22 cellular contexts compared by ENCODE assay signal in the genomic region with DNA sequence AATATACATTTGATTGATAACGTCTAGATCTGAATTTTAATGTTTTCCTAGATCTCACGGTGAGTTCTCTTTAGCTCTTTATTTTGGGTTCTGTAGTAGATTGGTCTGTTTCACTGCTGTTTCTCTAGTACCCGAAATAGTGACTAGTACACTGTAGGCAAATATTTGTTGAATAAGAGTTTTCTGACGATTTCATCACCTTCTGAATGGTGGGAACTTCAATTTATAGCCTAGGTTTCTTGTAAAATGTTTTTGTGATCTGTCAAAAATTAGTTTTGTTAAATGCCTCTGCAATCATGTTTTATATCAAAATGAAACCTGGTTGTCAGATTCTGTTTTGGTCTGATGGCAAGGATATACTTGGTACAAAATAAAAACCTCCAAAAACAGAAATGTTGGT. TPM values are rescaled to one million over a fixed set of nuclear protein-coding genes. Genes with fewer than 3 reads are reported as not detected.
DNase-seq lines count a peak whose midpoint lies in the region; ATAC-seq and TF ChIP-seq lines count a peak whose summit lies in the region.
"Had no signal": no experiment of that assay in that cellular context is flagged by ENCODE, and none has a peak within 500 bp of the region (broad histone marks: within the 10 kb centered on the region; RNA-seq: fewer than 3 reads in every experiment).

No MANE protein-coding gene starts in this region.

- peaks cover 75% of the 10 kb centered on the region for H3K4me1 Mint-ChIP-seq in activated CD8-positive, alpha-beta T cell treated with anti-CD3 and anti-CD28 coated beads for 36 hours (ENCODE audit: low read depth)
- peaks cover 62% of the 10 kb centered on the region for H3K4me1 Mint-ChIP-seq in activated CD8-positive, alpha-beta T cell treated with anti-CD3 and anti-CD28 coated beads, Interleukin-2, amount 10 ng/mL, durations not matched to agents 7 days and 5 days (ENCODE audit: low read depth)
- H3K4me1 Mint-ChIP-seq in T-helper 17 cell: peaks cover 58% of the 10 kb centered on the region
- peaks cover 85% of the 10 kb centered on the region for H3K4me1 Mint-ChIP-seq in stimulated activated naive CD8-positive, alpha-beta T cell treated with anti-CD3 and anti-CD28 coated beads, Interleukin-15, amount 100 ng/mL, for 72 hours
- H3K4me1 Mint-ChIP-seq: H9 had no signal

- H2AFZ ChIP-seq in SK-N-SH (ENCODE audit: low read depth): no peak overlapping the region

- intact Hi-C loops in activated CD8-positive, alpha-beta T cell treated with anti-CD3 and anti-CD28 coated beads for 36 hours (cut with micrococcal nuclease): no loop called here
- intact Hi-C loops in breast epithelium (cut with DNase I; ENCODE audit: low total_unique reads): no loop called here

- TF ChIP-seq POLR2A in breast epithelium (IDR thresholded peaks at IDR 0.05): no peak

- H3K4me3 ChIP-seq in fibroblast of the aortic adventitia (ENCODE audit: low read depth, low read length) (no peak overlapping the region), breast epithelium (no peak overlapping the region), SK-N-SH (ENCODE audit: low read depth in 2 of 2, low read length in 1 of 2) (no peak overlapping the region)
- H3K4me3 ChIP-seq: BLaER1 treated with 17β-estradiol and CSF1 and Interleukin-3, amounts not matched to agents 10 nM and 100 nM; tibial artery had no signal

- H3K36me3 ChIP-seq in breast epithelium (no peaks in the 10 kb centered on the region), SK-N-SH (replicated peaks in 1 of 2; ENCODE audit: control insufficient read depth in 1 of 2, insufficient read depth in 2 of 2, low read length in 1 of 2) (peaks cover 54 to 92% of the 10 kb centered on the region in 2 experiments)

- H3K27me3 ChIP-seq in breast epithelium: no peaks in the 10 kb centered on the region
- H3K27me3 ChIP-seq in SK-N-SH (ENCODE audit: insufficient read depth): no peaks in the 10 kb centered on the region
- H3K27me3 ChIP-seq: BLaER1 treated with 17β-estradiol and CSF1 and Interleukin-3, amounts not matched to agents 10 nM and 100 nM; tibial artery had no signal

- no peak for ATAC-seq in activated CD8-positive, alpha-beta T cell treated with anti-CD3 and anti-CD28 coated beads for 36 hours
- no peak for ATAC-seq in activated CD8-positive, alpha-beta T cell treated with anti-CD3 and anti-CD28 coated beads, Interleukin-2, amount 10 ng/mL, durations not matched to agents 7 days and 5 days
- no peak for ATAC-seq in T-helper 17 cell
- no peak for ATAC-seq in stimulated activated naive CD8-positive, alpha-beta T cell treated with anti-CD3 and anti-CD28 coated beads, Interleukin-15, amount 100 ng/mL, for 72 hours
- ATAC-seq: activated naive CD4-positive, alpha-beta T cell treated with anti-CD3 and anti-CD28 coated beads, Interleukin-2, amount 50 U/mL, for 72 hours had no signal

- no peak for TF ChIP-seq RAD21 in SK-N-SH (IDR thresholded peaks at IDR 0.05; ENCODE audit: low read length)

- H3K27ac Mint-ChIP-seq in activated CD8-positive, alpha-beta T cell treated with anti-CD3 and anti-CD28 coated beads for 36 hours: peak overlapping the region; percentile 71
- no peak overlapping the region for H3K27ac Mint-ChIP-seq in activated CD8-positive, alpha-beta T cell treated with anti-CD3 and anti-CD28 coated beads, Interleukin-2, amount 10 ng/mL, durations not matched to agents 7 days and 5 days
- peak overlapping the region; percentile 93 for H3K27ac Mint-ChIP-seq in T-helper 17 cell
- peak overlapping the region in 1 of 2 donors; percentile 8 for H3K27ac Mint-ChIP-seq in stimulated activated naive CD8-positive, alpha-beta T cell treated with anti-CD3 and anti-CD28 coated beads, Interleukin-15, amount 100 ng/mL, for 72 hours
- H3K27ac Mint-ChIP-seq: H9; T-helper 2 cell treated with Interferon-gamma antibody and Interleukin-4, amounts not matched to agents 5 μg/mL and 100 μg/mL, for 36 hours had no signal

- TF ChIP-seq CTCF in activated CD8-positive, alpha-beta T cell treated with anti-CD3 and anti-CD28 coated beads for 36 hours (IDR thresholded peaks at IDR 0.05): no peak
- TF ChIP-seq CTCF in fibroblast of the aortic adventitia (IDR thresholded peaks at IDR 0.05; ENCODE audit: insufficient read depth, low read length) (no peak), breast epithelium (IDR thresholded peaks at IDR 0.05) (no peak), SK-N-SH (IDR thresholded peaks at IDR 0.05) (no peak)

- no peaks in the 10 kb centered on the region for H3K9me3 ChIP-seq in T-helper 17 cell (ENCODE audit: control insufficient read depth, low read length, poor library complexity, severe bottlenecking)
- H3K9me3 ChIP-seq in breast epithelium: no peaks in the 10 kb centered on the region
- H3K9me3 ChIP-seq in SK-N-SH: no peaks in the 10 kb centered on the region
- H3K9me3 ChIP-seq: BLaER1 treated with 17β-estradiol and CSF1 and Interleukin-3, amounts not matched to agents 10 nM and 100 nM; tibial artery had no signal

- CTCF ChIA-PET in activated CD8-positive, alpha-beta T cell treated with anti-CD3 and anti-CD28 coated beads for 36 hours (lab: Charles Lee): interaction anchor here (1.0 to 3.0 kb wide), 8 partner anchors 9 to 136 kb away, joined by 3 to 18 read pairs (median 4); a partner anchor contains a TSS
- CTCF ChIA-PET in activated CD8-positive, alpha-beta T cell treated with anti-CD3 and anti-CD28 coated beads, Interleukin-2, amount 10 ng/mL, durations not matched to agents 7 days and 5 days (lab: Charles Lee): interaction anchor here (1.0 to 4.3 kb wide), 7 partner anchors 9 to 83 kb away, joined by 3 to 27 read pairs (median 5); a partner anchor contains a TSS
- CTCF ChIA-PET in SK-N-SH (lab: Yijun Ruan, JAX): interaction anchor here (1.0 to 4.6 kb wide), 7 partner anchors 11 to 576 kb away, joined by 3 to 17 read pairs (median 5); no protein-coding TSS in a partner anchor

- no peak for TF ChIP-seq EP300 in SK-N-SH (IDR thresholded peaks at IDR 0.05; ENCODE audit: borderline replicate concordance in 1 of 2, low read depth in 1 of 2, low read length in 1 of 2)

- no peaks in the 10 kb centered on the region for H4K20me1 ChIP-seq in SK-N-SH (ENCODE audit: insufficient read depth)

- H3K4me3 Mint-ChIP-seq in activated CD8-positive, alpha-beta T cell treated with anti-CD3 and anti-CD28 coated beads for 36 hours: peak overlapping the region; percentile 53
- H3K4me3 Mint-ChIP-seq in activated CD8-positive, alpha-beta T cell treated with anti-CD3 and anti-CD28 coated beads, Interleukin-2, amount 10 ng/mL, durations not matched to agents 7 days and 5 days: no peak overlapping the region
- peak overlapping the region; percentile 39 for H3K4me3 Mint-ChIP-seq in T-helper 17 cell
- peak overlapping the region; percentile 20 to 59 for H3K4me3 Mint-ChIP-seq in stimulated activated naive CD8-positive, alpha-beta T cell treated with anti-CD3 and anti-CD28 coated beads, Interleukin-15, amount 100 ng/mL, for 72 hours
- H3K4me3 Mint-ChIP-seq: H9; T-helper 2 cell treated with Interferon-gamma antibody and Interleukin-4, amounts not matched to agents 5 μg/mL and 100 μg/mL, for 36 hours had no signal

- H3K4me2 ChIP-seq in SK-N-SH: no peak overlapping the region
- H3K4me2 ChIP-seq: BLaER1 treated with 17β-estradiol and CSF1 and Interleukin-3, amounts not matched to agents 10 nM and 100 nM had no signal

- H3K27ac ChIP-seq in breast epithelium (peak overlapping the region in 1 of 2 donors; percentile 18), SK-N-SH (ENCODE audit: low read depth in 2 of 2, low read length in 1 of 2) (no peak overlapping the region)
- H3K27ac ChIP-seq: BLaER1 treated with 17β-estradiol and CSF1 and Interleukin-3, amounts not matched to agents 10 nM and 100 nM; tibial artery had no signal

- POLR2A ChIA-PET in activated CD8-positive, alpha-beta T cell treated with anti-CD3 and anti-CD28 coated beads for 36 hours (lab: Charles Lee): interaction anchor here (1.0 to 2.3 kb wide), 3 partner anchors 9 to 24 kb away, joined by 4 to 9 read pairs (median 5); no protein-coding TSS in a partner anchor
- POLR2A ChIA-PET in activated CD8-positive, alpha-beta T cell treated with anti-CD3 and anti-CD28 coated beads, Interleukin-2, amount 10 ng/mL, durations not matched to agents 7 days and 5 days (lab: Charles Lee): interaction anchor here (1.0 to 1.4 kb wide), 2 partner anchors 10 to 36 kb away, joined by 4 read pairs; a partner anchor contains a TSS
- POLR2A ChIA-PET in SK-N-SH (lab: Yijun Ruan, JAX): no interaction called here

- WGBS in SK-N-SH (ENCODE audit: low lambda C conversion rate): 85% methylated on average over 4 of the region's 4 CpGs

- H3K27me3 Mint-ChIP-seq in activated CD8-positive, alpha-beta T cell treated with anti-CD3 and anti-CD28 coated beads for 36 hours: no peaks in the 10 kb centered on the region
- H3K27me3 Mint-ChIP-seq in activated CD8-positive, alpha-beta T cell treated with anti-CD3 and anti-CD28 coated beads, Interleukin-2, amount 10 ng/mL, durations not matched to agents 7 days and 5 days (ENCODE audit: low read depth): no peaks in the 10 kb centered on the region
- no peaks in the 10 kb centered on the region for H3K27me3 Mint-ChIP-seq in T-helper 17 cell
- H3K27me3 Mint-ChIP-seq in stimulated activated naive CD8-positive, alpha-beta T cell treated with anti-CD3 and anti-CD28 coated beads, Interleukin-15, amount 100 ng/mL, for 72 hours: no peaks in the 10 kb centered on the region

- no peaks in the 10 kb centered on the region for H3K4me1 ChIP-seq in breast epithelium
- H3K4me1 ChIP-seq in SK-N-SH (ENCODE audit: control insufficient read depth in 1 of 2, insufficient read depth in 2 of 2, low read depth in 1 of 2, low read length in 1 of 2): peaks cover 0 to 2% of the 10 kb centered on the region in 2 experiments; a peak in 2 of 4 replicates

- no peaks in the 10 kb centered on the region for H3F3A ChIP-seq in SK-N-SH (replicated peaks; ENCODE audit: insufficient read depth)

- H3K9me2 ChIP-seq in SK-N-SH: no peaks in the 10 kb centered on the region

- H3K79me2 ChIP-seq in SK-N-SH (ENCODE audit: insufficient read depth): no peaks in the 10 kb centered on the region; the same call in 1 of the 2 replicates

- H3K9ac ChIP-seq in SK-N-SH: no peak overlapping the region
- H3K9ac ChIP-seq: BLaER1 treated with 17β-estradiol and CSF1 and Interleukin-3, amounts not matched to agents 10 nM and 100 nM had no signal

- peaks cover 67% of the 10 kb centered on the region for H3K36me3 Mint-ChIP-seq in activated CD8-positive, alpha-beta T cell treated with anti-CD3 and anti-CD28 coated beads for 36 hours (ENCODE audit: low read depth)
- peaks cover 58% of the 10 kb centered on the region for H3K36me3 Mint-ChIP-seq in activated CD8-positive, alpha-beta T cell treated with anti-CD3 and anti-CD28 coated beads, Interleukin-2, amount 10 ng/mL, durations not matched to agents 7 days and 5 days (ENCODE audit: low read depth)
- peaks cover 18% of the 10 kb centered on the region for H3K36me3 Mint-ChIP-seq in T-helper 17 cell (ENCODE audit: low read depth)

- DNase-seq in activated CD8-positive, alpha-beta T cell treated with anti-CD3 and anti-CD28 coated beads for 36 hours: no peak
- no peak for DNase-seq in activated CD8-positive, alpha-beta T cell treated with anti-CD3 and anti-CD28 coated beads, Interleukin-2, amount 10 ng/mL, durations not matched to agents 7 days and 5 days
- no peak for DNase-seq in T-helper 17 cell
- DNase-seq in fibroblast of the aortic adventitia (ENCODE audit: low read depth): peak; percentile 42
- DNase-seq in stimulated activated naive CD8-positive, alpha-beta T cell treated with anti-CD3 and anti-CD28 coated beads, Interleukin-15, amount 100 ng/mL, for 72 hours: no peak
- DNase-seq in breast epithelium (ENCODE audit: low spot score in 2 of 2): no peak
- no peak for DNase-seq in mesenteric fat pad (ENCODE audit: low spot score)
- DNase-seq in SK-N-SH: no peak
- DNase-seq: 8988T; activated CD4-positive, CD25-positive, alpha-beta regulatory T cell; DMS53; H9; NCI-H1048; NCI-H2081; NCI-H524; occipital lobe; SHP77 treated with DMSO at 0.1 percent for 48 hours; stimulated activated CD4-positive, alpha-beta T cell treated with anti-CD3 and anti-CD28 coated beads, Interleukin-2, amount 100 ng/mL, for 48 hours; tibial artery had no signal

- H3K9me3 Mint-ChIP-seq in activated CD8-positive, alpha-beta T cell treated with anti-CD3 and anti-CD28 coated beads for 36 hours: no peaks in the 10 kb centered on the region
- H3K9me3 Mint-ChIP-seq in activated CD8-positive, alpha-beta T cell treated with anti-CD3 and anti-CD28 coated beads, Interleukin-2, amount 10 ng/mL, durations not matched to agents 7 days and 5 days (ENCODE audit: insufficient read depth): no peaks in the 10 kb centered on the region
- no peaks in the 10 kb centered on the region for H3K9me3 Mint-ChIP-seq in stimulated activated naive CD8-positive, alpha-beta T cell treated with anti-CD3 and anti-CD28 coated beads, Interleukin-15, amount 100 ng/mL, for 72 hours
- H3K9me3 Mint-ChIP-seq: activated naive CD4-positive, alpha-beta T cell treated with anti-CD3 and anti-CD28 coated beads, Interleukin-2, amount 50 U/mL, for 72 hours; H9; T-helper 2 cell treated with Interferon-gamma antibody and Interleukin-4, amounts not matched to agents 5 μg/mL and 100 μg/mL, for 36 hours had no signal

RNA-seq across cellular contexts. Expression of a gene that starts 10.2 kb away (rescaled TPM):
- 100 to 1,000 TPM; 186 to 190 TPM for total RNA-seq in activated CD8-positive, alpha-beta T cell treated with anti-CD3 and anti-CD28 coated beads for 36 hours
- total RNA-seq in activated CD8-positive, alpha-beta T cell treated with anti-CD3 and anti-CD28 coated beads, Interleukin-2, amount 10 ng/mL, durations not matched to agents 7 days and 5 days: 10 to 100 TPM; 97.1 to 98.4 TPM
- total RNA-seq in T-helper 17 cell: 100 to 1,000 TPM; 307 TPM
- total RNA-seq in fibroblast of the aortic adventitia (ENCODE audit: low replicate concordance): 52.9 and 302 TPM in 2 replicates
- total RNA-seq in breast epithelium: 100 to 1,000 TPM; 101 to 319 (median 161) TPM
- 146 TPM for total RNA-seq in mesenteric fat pad
- polyA plus RNA-seq in SK-N-SH (2012; rRNA removed): 23.3 and 31.1 TPM in 2 replicates
- 33.5 and 54.6 TPM in 2 replicates for polyA plus RNA-seq in SK-N-SH (2012; cell fraction: cytosol; rRNA removed)
- polyA plus RNA-seq in SK-N-SH (2012; cell fraction: nucleus; rRNA removed): 6.9 and 18.3 TPM in 2 replicates

RNA-seq across cellular contexts. Expression of a gene that starts 37.1 kb away (rescaled TPM):
- total RNA-seq in activated CD8-positive, alpha-beta T cell treated with anti-CD3 and anti-CD28 coated beads for 36 hours: 10 to 100 TPM; 41.2 to 44.4 TPM
- total RNA-seq in activated CD8-positive, alpha-beta T cell treated with anti-CD3 and anti-CD28 coated beads, Interleukin-2, amount 10 ng/mL, durations not matched to agents 7 days and 5 days: 10 to 100 TPM; 20.7 to 21.1 TPM
- 10 to 100 TPM; 30.8 to 36.4 TPM for total RNA-seq in T-helper 17 cell
- 2.6 and 38.1 TPM in 2 replicates for total RNA-seq in fibroblast of the aortic adventitia (ENCODE audit: low replicate concordance)
- total RNA-seq in breast epithelium: 10 to 100 TPM; 20.0 to 35.0 (median 23.6) TPM
- total RNA-seq in mesenteric fat pad: 26.9 TPM
- polyA plus RNA-seq in SK-N-SH (2012; rRNA removed): 16.2 and 21.9 TPM in 2 replicates
- 27.8 and 39.7 TPM in 2 replicates for polyA plus RNA-seq in SK-N-SH (2012; cell fraction: cytosol; rRNA removed)
- polyA plus RNA-seq in SK-N-SH (2012; cell fraction: nucleus; rRNA removed): 10.9 and 26.4 TPM in 2 replicates

RNA-seq across cellular contexts. Expression of a gene that starts 37.5 kb away (rescaled TPM):
- total RNA-seq in activated CD8-positive, alpha-beta T cell treated with anti-CD3 and anti-CD28 coated beads for 36 hours: 10 to 100 TPM; 34.2 to 35.4 TPM
- total RNA-seq in activated CD8-positive, alpha-beta T cell treated with anti-CD3 and anti-CD28 coated beads, Interleukin-2, amount 10 ng/mL, durations not matched to agents 7 days and 5 days: 10 to 100 TPM; 40.0 to 43.2 TPM
- total RNA-seq in T-helper 17 cell: 10 to 100 TPM; 68.0 to 71.1 TPM
- 63.9 and 70.1 TPM in 2 replicates for total RNA-seq in fibroblast of the aortic adventitia (ENCODE audit: low replicate concordance)
- 10 to 100 TPM; 60.3 to 69.7 (median 65.9) TPM for total RNA-seq in breast epithelium
- total RNA-seq in mesenteric fat pad: 79.5 TPM
- polyA plus RNA-seq in SK-N-SH (2012; rRNA removed): 6.9 and 10.6 TPM in 2 replicates
- 13.4 and 15.9 TPM in 2 replicates for polyA plus RNA-seq in SK-N-SH (2012; cell fraction: cytosol; rRNA removed)
- 3.3 and 7.3 TPM in 2 replicates for polyA plus RNA-seq in SK-N-SH (2012; cell fraction: nucleus; rRNA removed)
